Comparison of ENCODE assay signal across 6 cellular contexts in genomic region chrY:18056473-18056872, GRCh38. TPM values are rescaled to one million over a fixed set of nuclear protein-coding genes. Genes with fewer than 3 reads are reported as not detected.
"Had no signal": no experiment of that assay in that cellular context is flagged by ENCODE, and none has a peak within 500 bp of the region (broad histone marks: within the 10 kb centered on the region; RNA-seq: fewer than 3 reads in every experiment).

No MANE protein-coding gene starts in this region.

RNA-seq across cellular contexts. Expression of gene CDY2A, which starts 30.9 kb away (rescaled TPM):
- total RNA-seq: HepG2, HT-29, HT1080, IMR-90, K562 had no signal
- polyA plus RNA-seq: HepG2, IgD-negative memory B cell, IMR-90, K562 had no signal
